1 cellular context compared by ENCODE assay signal in genomic region chr16:84725481-84726078, GRCh38.
TF ChIP-seq lines count a peak whose summit lies in the region.

No MANE protein-coding gene starts in this region.

TF ChIP-seq in HCT116, 20 proteins besides CTCF, POLR2A, EP300 and RAD21 (continued from another document):
- TF ChIP-seq CBX3 (IDR thresholded peaks at IDR 0.05; ENCODE audit: low read depth) (no peak), SP1 (IDR thresholded peaks at IDR 0.05; ENCODE audit: low read depth) (no peak), ZNF274 (IDR thresholded peaks at IDR 0.05; ENCODE audit: low read depth, low read length) (no peak), SRF (IDR thresholded peaks at IDR 0.05; ENCODE audit: low read depth) (no peak), FOSL1 (IDR thresholded peaks at IDR 0.05; ENCODE audit: low read depth) (no peak), ATF3 (IDR thresholded peaks at IDR 0.05) (no peak)
- TF ChIP-seq, protein P1, sequence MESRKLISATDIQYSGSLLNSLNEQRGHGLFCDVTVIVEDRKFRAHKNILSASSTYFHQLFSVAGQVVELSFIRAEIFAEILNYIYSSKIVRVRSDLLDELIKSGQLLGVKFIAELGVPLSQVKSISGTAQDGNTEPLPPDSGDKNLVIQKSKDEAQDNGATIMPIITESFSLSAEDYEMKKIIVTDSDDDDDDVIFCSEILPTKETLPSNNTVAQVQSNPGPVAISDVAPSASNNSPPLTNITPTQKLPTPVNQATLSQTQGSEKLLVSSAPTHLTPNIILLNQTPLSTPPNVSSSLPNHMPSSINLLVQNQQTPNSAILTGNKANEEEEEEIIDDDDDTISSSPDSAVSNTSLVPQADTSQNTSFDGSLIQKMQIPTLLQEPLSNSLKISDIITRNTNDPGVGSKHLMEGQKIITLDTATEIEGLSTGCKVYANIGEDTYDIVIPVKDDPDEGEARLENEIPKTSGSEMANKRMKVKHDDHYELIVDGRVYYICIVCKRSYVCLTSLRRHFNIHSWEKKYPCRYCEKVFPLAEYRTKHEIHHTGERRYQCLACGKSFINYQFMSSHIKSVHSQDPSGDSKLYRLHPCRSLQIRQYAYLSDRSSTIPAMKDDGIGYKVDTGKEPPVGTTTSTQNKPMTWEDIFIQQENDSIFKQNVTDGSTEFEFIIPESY (IDR thresholded peaks at IDR 0.05; ENCODE audit: extremely low read depth, insufficient replicate concordance, low read length), result no peak
